Comparison of ENCODE assay signal across 8 cellular contexts in genomic region chr17:50425001-50425681, GRCh38. TPM values are rescaled to one million over a fixed set of nuclear protein-coding genes. Genes with fewer than 3 reads are reported as not detected.
DNase-seq lines count a peak whose midpoint lies in the region; TF ChIP-seq lines count a peak whose summit lies in the region.

No MANE protein-coding gene starts in this region.

- intact Hi-C loops in dorsolateral prefrontal cortex (cut with DNase I) = no loop called here

- peaks cover 4% of the 10 kb centered on the region for H3K27me3 Mint-ChIP-seq in nephron (ENCODE audit: low read depth)

- H3K4me1 ChIP-seq in BLaER1 treated with 17β-estradiol and CSF1 and Interleukin-3, amounts not matched to agents 10 nM and 100 nM = peaks cover 62 to 82% (median 71%) of the 10 kb centered on the region in 10 experiments
- H3K4me1 ChIP-seq in KMS-11 (ENCODE audit: low read depth, poor library complexity, severe bottlenecking) = peaks cover 30% of the 10 kb centered on the region

- H3K9ac ChIP-seq in BLaER1 treated with 17β-estradiol and CSF1 and Interleukin-3, amounts not matched to agents 10 nM and 100 nM = peak overlapping the region; percentile 69 to 83 (median 79); a peak in 20 of 22 replicates
- peak overlapping the region; percentile 65; the same call in 1 of the 2 replicates for H3K9ac ChIP-seq in KMS-11

- H2AFZ ChIP-seq in KMS-11 (ENCODE audit: low read depth) = peak overlapping the region; percentile 100

- H3K27ac ChIP-seq in BLaER1 treated with 17β-estradiol and CSF1 and Interleukin-3, amounts not matched to agents 10 nM and 100 nM = peak overlapping the region in 10 of 11 experiments; percentile 53 to 83 (median 73); a peak in 21 of 22 replicates
- no peak overlapping the region for H3K27ac ChIP-seq in KMS-11
- H3K27ac ChIP-seq in dorsolateral prefrontal cortex = peak overlapping the region in 16 of 59 donors; percentile 8 to 84 (median 53)

- peaks cover 7% of the 10 kb centered on the region for H3K9me3 Mint-ChIP-seq in nephron

- H3K36me3 ChIP-seq in BLaER1 treated with 17β-estradiol and CSF1 and Interleukin-3, amounts not matched to agents 10 nM and 100 nM = peaks cover 0 to 13% (median 0%) of the 10 kb centered on the region in 11 experiments; a peak in 5 of 22 replicates
- H3K36me3 ChIP-seq in KMS-11 (ENCODE audit: insufficient read depth) = no peaks in the 10 kb centered on the region

- peak overlapping the region; percentile 85 to 91 (median 86) for H3K4me3 Mint-ChIP-seq in nephron

- peaks cover 49% of the 10 kb centered on the region for H3K4me1 Mint-ChIP-seq in nephron

- peak overlapping the region; percentile 86 to 99 (median 98) for H3K4me2 ChIP-seq in BLaER1 treated with 17β-estradiol and CSF1 and Interleukin-3, amounts not matched to agents 10 nM and 100 nM
- peak overlapping the region; percentile 53 for H3K4me2 ChIP-seq in KMS-11

- TF ChIP-seq CTCF in KMS-11 (conservative IDR thresholded peaks at IDR 0.05; ENCODE audit: low read depth, low read length) = no peak
- no peak for TF ChIP-seq CTCF in dorsolateral prefrontal cortex (IDR thresholded peaks at IDR 0.05 in 54 of 56, conservative IDR thresholded peaks at IDR 0.05 in 2 of 56; ENCODE audit: low read depth in 1 of 56, partially characterized antibody in 56 of 56)
- TF ChIP-seq CTCF in nephron (IDR thresholded peaks at IDR 0.05; ENCODE audit: unreplicated experiment in 3 of 3) = no peak

- no peak for DNase-seq in dorsolateral prefrontal cortex
- no peak for DNase-seq in central memory CD4-positive, alpha-beta T cell
- no peak for DNase-seq in NCI-H2029 (lab: John Stamatoyannopoulos, UW)
- no peak for DNase-seq in stimulated activated CD4-positive, alpha-beta T cell treated with anti-CD3 and anti-CD28 coated beads, Interleukin-15, amount 100 ng/mL, for 24 hours
- DNase-seq in activated CD4-positive, alpha-beta T cell treated with anti-CD3 and anti-CD28 coated beads for 4 hours = no peak

- peaks cover 0 to 14% (median 0%) of the 10 kb centered on the region in 11 experiments; a peak in 3 of 22 replicates for H4K20me1 ChIP-seq in BLaER1 treated with 17β-estradiol and CSF1 and Interleukin-3, amounts not matched to agents 10 nM and 100 nM
- H4K20me1 ChIP-seq in KMS-11 (ENCODE audit: insufficient read depth) = no peaks in the 10 kb centered on the region

- H3K9me3 ChIP-seq in BLaER1 treated with 17β-estradiol and CSF1 and Interleukin-3, amounts not matched to agents 10 nM and 100 nM (replicated peaks in 1 of 11) = peaks cover 0 to 5% (median under 1%) of the 10 kb centered on the region in 11 experiments; a peak in 8 of 22 replicates

- H3K27me3 ChIP-seq in BLaER1 treated with 17β-estradiol and CSF1 and Interleukin-3, amounts not matched to agents 10 nM and 100 nM = no peaks in the 10 kb centered on the region
- H3K27me3 ChIP-seq in KMS-11 (ENCODE audit: insufficient read depth, low read depth) (no peaks in the 10 kb centered on the region), dorsolateral prefrontal cortex (no peaks in the 10 kb centered on the region)

- H3K79me2 ChIP-seq in KMS-11 (ENCODE audit: insufficient read depth, low read depth) = peaks cover 6% of the 10 kb centered on the region; the same call in 1 of the 2 replicates

- no peaks in the 10 kb centered on the region for H3K36me3 Mint-ChIP-seq in nephron (ENCODE audit: low read depth)

- H3K27ac Mint-ChIP-seq in nephron = peak overlapping the region; percentile 59 to 86 (median 69)

- H3K4me3 ChIP-seq in BLaER1 treated with 17β-estradiol and CSF1 and Interleukin-3, amounts not matched to agents 10 nM and 100 nM = peak overlapping the region; percentile 60 to 80 (median 68)
- no peak overlapping the region for H3K4me3 ChIP-seq in KMS-11 (IDR thresholded peaks at IDR 0.05; ENCODE audit: insufficient read depth, low read depth, low read length)
- H3K4me3 ChIP-seq in dorsolateral prefrontal cortex = peak overlapping the region in 56 of 59 donors; percentile 33 to 77 (median 64)

RNA-seq across cellular contexts. Expression of gene ACSF2, which starts 0.9 kb away (rescaled TPM):
- 10 to 100 TPM in 114 of 120 experiments, 1 to 10 TPM in 6; 7.3 to 47.1 (median 17.3) TPM for total RNA-seq in dorsolateral prefrontal cortex

RNA-seq across cellular contexts. Expression of gene LRRC59, which starts 27.8 kb away (rescaled TPM):
- 10 to 100 TPM; 26.1 to 54.3 (median 38.0) TPM for total RNA-seq in dorsolateral prefrontal cortex

RNA-seq across cellular contexts. Expression of gene CHAD, which starts 43.5 kb away (rescaled TPM):
- total RNA-seq in dorsolateral prefrontal cortex = 10 to 100 TPM in 3 of 120 experiments, 1 to 10 TPM in 115, under 1 TPM in 2; 0.77 to 12.8 (median 3.5) TPM

RNA-seq across cellular contexts. Expression of gene EME1, which starts 52.1 kb away (rescaled TPM):
- 1 to 10 TPM in 73 of 120 experiments, under 1 TPM in 36, not detected in 11; 0.19 to 4.9 (median 1.3) TPM for total RNA-seq in dorsolateral prefrontal cortex

RNA-seq across cellular contexts. Expression of gene MRPL27, which starts 52.2 kb away (rescaled TPM):
- total RNA-seq in dorsolateral prefrontal cortex = 10 to 100 TPM; 38.9 to 85.2 (median 61.6) TPM
